11 cellular contexts compared by ENCODE assay signal in the genomic region with DNA sequence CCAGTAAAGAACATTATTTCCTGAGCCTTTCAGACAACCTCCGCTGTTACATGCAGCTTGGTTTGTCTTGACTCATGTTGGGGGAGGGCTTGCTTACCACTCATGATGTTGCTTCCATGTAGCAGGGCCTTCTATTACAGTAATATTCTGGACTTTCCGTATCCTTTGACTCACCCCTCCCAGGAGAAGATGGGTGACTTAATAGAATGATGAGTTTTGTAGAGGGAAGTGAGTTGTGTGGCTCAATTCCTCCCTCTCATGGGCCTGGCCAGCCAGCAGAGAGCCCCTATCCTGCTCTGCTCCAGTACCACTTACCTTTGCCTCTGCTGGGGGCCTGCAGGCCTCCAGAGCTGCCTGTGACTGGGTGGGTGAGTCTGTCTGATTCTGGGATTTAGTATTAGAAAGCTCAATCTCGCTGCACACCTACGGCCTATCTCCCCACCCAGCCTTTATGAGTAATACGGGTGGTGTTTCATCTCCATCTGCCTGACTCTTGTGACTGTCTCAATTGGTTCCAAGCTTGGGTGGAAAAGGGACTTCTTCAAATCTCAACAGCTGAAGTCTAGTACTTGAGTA. TPM values are rescaled to one million over a fixed set of nuclear protein-coding genes. Genes with fewer than 3 reads are reported as not detected.
DNase-seq lines count a peak whose midpoint lies in the region; ATAC-seq, FAIRE-seq and TF ChIP-seq lines count a peak whose summit lies in the region.
"Had no signal": no experiment of that assay in that cellular context is flagged by ENCODE, and none has a peak within 500 bp of the region (broad histone marks: within the 10 kb centered on the region; RNA-seq: fewer than 3 reads in every experiment).

No MANE protein-coding gene starts in this region.

- peaks cover 15 to 32% (median 26%) of the 10 kb centered on the region in 3 donors for H3K4me1 Mint-ChIP-seq in CD8-positive, alpha-beta memory T cell

- H3K36me3 ChIP-seq in GM23248 (ENCODE audit: low read depth) = no peaks in the 10 kb centered on the region
- H3K36me3 ChIP-seq in CD8-positive, alpha-beta memory T cell (ENCODE audit: insufficient read depth, low read length) = no peaks in the 10 kb centered on the region
- no peaks in the 10 kb centered on the region for H3K36me3 ChIP-seq in vagina
- H3K36me3 ChIP-seq: neural progenitor cell, transverse colon had no signal

- H3K27ac ChIP-seq in GM23248 = peak overlapping the region; percentile 88
- no peak overlapping the region for H3K27ac ChIP-seq in CD8-positive, alpha-beta memory T cell (ENCODE audit: low read depth, low read length)
- H3K27ac ChIP-seq in vagina = no peak overlapping the region
- H3K27ac ChIP-seq: neural progenitor cell had no signal

- H3K9me2 ChIP-seq in GM23248 (ENCODE audit: insufficient read depth) = no peaks in the 10 kb centered on the region

- 7% methylated on average over 5 of the region's 5 CpGs for WGBS in GM23248 (ENCODE audit: low coverage in 1 of 2, low lambda C conversion rate in 2 of 2, missing lambda C conversion rate in 2 of 2), 2 experiments

- H3K27ac Mint-ChIP-seq in CD8-positive, alpha-beta memory T cell = no peak overlapping the region
- H3K27ac Mint-ChIP-seq: neural progenitor cell had no signal

- H3K27me3 ChIP-seq in GM23248 (replicated peaks; ENCODE audit: insufficient read depth) (no peaks in the 10 kb centered on the region), vagina (no peaks in the 10 kb centered on the region)
- H3K27me3 ChIP-seq in CD8-positive, alpha-beta memory T cell (ENCODE audit: insufficient read depth, low read length, poor library complexity, severe bottlenecking) = no peaks in the 10 kb centered on the region
- H3K27me3 ChIP-seq: neural progenitor cell, transverse colon had no signal

- H3K27me3 Mint-ChIP-seq in CD8-positive, alpha-beta memory T cell = no peaks in the 10 kb centered on the region

- H3K9me3 ChIP-seq in GM23248 (ENCODE audit: low read depth) (no peaks in the 10 kb centered on the region), vagina (no peaks in the 10 kb centered on the region)
- H3K9me3 ChIP-seq in CD8-positive, alpha-beta memory T cell (ENCODE audit: low read length) = no peaks in the 10 kb centered on the region
- H3K9me3 ChIP-seq: transverse colon had no signal

- intact Hi-C loops in vagina (cut with DNase I) = no loop called here

- no peak overlapping the region for H3K4me3 Mint-ChIP-seq in CD8-positive, alpha-beta memory T cell
- H3K4me3 Mint-ChIP-seq: neural progenitor cell had no signal

- DNase-seq in GM23248 (peak; percentile 96), fibroblast of pulmonary artery (ENCODE audit: low read depth) (peak; percentile 87), frontal cortex (ENCODE audit: low spot score in 2 of 2) (no peak), vagina (ENCODE audit: extremely low spot score in 2 of 2) (no peak)
- peak; percentile 10 to 49 for DNase-seq in activated CD4-positive, alpha-beta T cell treated with anti-CD3 and anti-CD28 coated beads, Interleukin-2, amount 50 U/mL, for 24 hours (ENCODE audit: low read depth in 1 of 2, low spot score in 1 of 2)
- DNase-seq in stimulated activated CD4-positive, alpha-beta T cell treated with anti-CD3 and anti-CD28 coated beads, Interleukin-4, amount 100 ng/mL, for 1 hour = peak; percentile 31
- DNase-seq in CD8-positive, alpha-beta memory T cell = no peak
- DNase-seq: glutamatergic neuron, transverse colon had no signal

- FAIRE-seq in frontal cortex (lab: Jason Lieb, UNC) = no peak

- no peaks in the 10 kb centered on the region for H3K79me2 ChIP-seq in GM23248 (ENCODE audit: insufficient read depth)

- TF ChIP-seq CTCF in fibroblast of pulmonary artery (IDR thresholded peaks at IDR 0.05; ENCODE audit: low read length, missing control alignments) = no peak
- TF ChIP-seq CTCF in vagina (IDR thresholded peaks at IDR 0.05) = no peak

- in situ Hi-C loops in GM23248 (cut with MboI) = no loop called here

- H3K4me3 ChIP-seq in GM23248 = peak overlapping the region; percentile 25; the same call in 1 of the 2 replicates
- H3K4me3 ChIP-seq in fibroblast of pulmonary artery (replicated peaks; ENCODE audit: low read depth, low read length) = no peak overlapping the region
- no peak overlapping the region for H3K4me3 ChIP-seq in CD8-positive, alpha-beta memory T cell (ENCODE audit: low read length)
- H3K4me3 ChIP-seq in vagina = no peak overlapping the region
- H3K4me3 ChIP-seq: neural progenitor cell, transverse colon had no signal

- no peaks in the 10 kb centered on the region for H3K36me3 Mint-ChIP-seq in CD8-positive, alpha-beta memory T cell
- H3K36me3 Mint-ChIP-seq: neural progenitor cell had no signal

- H3K4me2 ChIP-seq in GM23248 (ENCODE audit: unreplicated experiment) = peak overlapping the region; percentile 63
- H3K4me2 ChIP-seq: neural progenitor cell had no signal

- CTCF ChIA-PET in CD8-positive, alpha-beta memory T cell (lab: Charles Lee) = interaction anchor here (1.0 kb wide), 1 partner anchor 135 kb away, joined by 3 read pairs; no protein-coding TSS in a partner anchor

- peak overlapping the region; percentile 60 for H3K9ac ChIP-seq in GM23248
- H3K9ac ChIP-seq: neural progenitor cell had no signal

- no peaks in the 10 kb centered on the region for H3K9me3 Mint-ChIP-seq in CD8-positive, alpha-beta memory T cell
- H3K9me3 Mint-ChIP-seq: neural progenitor cell had no signal

- no peaks in the 10 kb centered on the region for H4K20me1 ChIP-seq in GM23248 (ENCODE audit: insufficient read depth)

- ATAC-seq in HG03565 (IDR thresholded peaks at IDR 0.05; ENCODE audit: unreplicated experiment) = no peak

- peaks cover 31% of the 10 kb centered on the region for H3F3A ChIP-seq in GM23248 (ENCODE audit: insufficient read depth)

- POLR2A ChIA-PET in CD8-positive, alpha-beta memory T cell (lab: Charles Lee) = no interaction called here

- peak overlapping the region; percentile 89 for H2AFZ ChIP-seq in GM23248
- H2AFZ ChIP-seq: neural progenitor cell had no signal

- TF ChIP-seq POLR2A in vagina (IDR thresholded peaks at IDR 0.05) = no peak

- H3K4me1 ChIP-seq in GM23248 (ENCODE audit: insufficient read depth) (peaks cover 34% of the 10 kb centered on the region), vagina (peaks cover 21% of the 10 kb centered on the region)
- peaks cover 21% of the 10 kb centered on the region for H3K4me1 ChIP-seq in CD8-positive, alpha-beta memory T cell (ENCODE audit: insufficient read depth, low read length)
- H3K4me1 ChIP-seq: neural progenitor cell had no signal

RNA-seq across cellular contexts. Expression of a gene that starts 52.6 kb away (rescaled TPM):
- total RNA-seq in GM23248 (2014; rRNA removed; shearing (Covaris generic)) = 14.3 and 14.5 TPM in 2 replicates
- polyA plus RNA-seq in GM23248 (2016; fragmentation: Nextera tagmentation; extraction: Ambion mirVana) = 2.5 and 2.6 TPM in 2 replicates
- total RNA-seq in frontal cortex (9.8 TPM), vagina (98.5 TPM)
- total RNA-seq in CD8-positive, alpha-beta memory T cell = 10 to 100 TPM; 19.2 to 20.2 TPM
- 3.9 TPM for polyA plus RNA-seq in CD8-positive, alpha-beta memory T cell

Comparison
In these comparisons a context has a peak if more than half of its experiments do, and no peak if none do; other contexts are left out.
1. DNase-seq: peak in GM23248 (single experiment), activated CD4-positive, alpha-beta T cell treated with anti-CD3 and anti-CD28 coated beads, Interleukin-2, amount 50 U/mL, for 24 hours (2 of 2), fibroblast of pulmonary artery (single experiment) and stimulated activated CD4-positive, alpha-beta T cell treated with anti-CD3 and anti-CD28 coated beads, Interleukin-4, amount 100 ng/mL, for 1 hour (single experiment); none in frontal cortex (0 of 2), CD8-positive, alpha-beta memory T cell (0 of 5) and vagina (0 of 2).